8 cellular contexts compared by ENCODE assay signal in the genomic region with DNA sequence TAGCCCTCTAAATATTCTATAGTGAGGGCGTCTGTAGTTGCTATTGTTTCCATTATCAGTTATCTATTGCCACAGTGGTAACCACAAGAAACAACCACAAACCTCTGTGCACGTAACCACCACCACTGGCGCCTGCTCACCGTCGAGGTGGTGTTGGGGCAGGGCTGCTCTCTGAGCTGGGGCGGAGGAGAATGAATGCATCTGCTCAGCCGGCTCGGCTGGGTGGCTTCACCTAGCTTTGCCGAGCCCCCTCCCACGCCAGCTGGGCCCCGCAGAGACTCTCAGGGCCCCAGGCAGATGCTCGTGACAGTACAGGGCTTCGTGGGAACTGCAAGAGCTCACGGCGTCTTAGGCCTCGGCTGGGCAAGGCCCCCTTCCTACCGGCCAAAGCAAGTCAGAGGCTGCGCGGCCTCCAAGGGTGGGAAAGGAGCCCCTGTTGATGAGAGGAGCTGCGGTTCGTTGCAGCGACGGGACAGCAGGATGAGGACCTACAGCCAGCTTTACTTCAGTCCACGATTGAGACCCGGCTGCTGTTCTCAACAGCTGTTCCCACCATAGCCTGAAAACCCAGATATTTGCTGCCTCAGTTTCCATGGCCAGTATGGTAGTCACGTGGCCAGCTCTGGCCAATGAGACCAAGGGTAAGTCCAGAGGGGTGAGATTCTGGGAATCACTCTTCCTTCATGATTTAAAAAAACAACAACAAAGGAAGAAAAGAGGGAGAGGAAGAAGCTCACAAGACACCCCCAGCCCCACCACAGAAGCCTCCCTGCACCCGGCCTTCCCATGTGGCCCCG.
DNase-seq lines count a peak whose midpoint lies in the region; ATAC-seq and TF ChIP-seq lines count a peak whose summit lies in the region.

No MANE protein-coding gene starts in this region.

- no peak overlapping the region for H2AFZ ChIP-seq in osteoblast (ENCODE audit: low read length)

- no peak overlapping the region for H3K4me2 ChIP-seq in osteoblast (ENCODE audit: insufficient read depth, low read length)

- H3K27ac Mint-ChIP-seq in immature natural killer cell: peak overlapping the region in 1 of 6 donors; percentile 67

- H3K27me3 ChIP-seq in osteoblast (ENCODE audit: insufficient read depth, low read length) (no peaks in the 10 kb centered on the region), SJCRH30 (0 out of 2 replicates have a peak, but pooled peaks cover 4% of the 10 kb centered on the region)

- H3K36me3 ChIP-seq in osteoblast (ENCODE audit: insufficient read depth, low read length) (no peaks in the 10 kb centered on the region), SJCRH30 (no peaks in the 10 kb centered on the region)

- H3K27me3 Mint-ChIP-seq in immature natural killer cell (ENCODE audit: low read depth in 3 of 3): peaks cover 11 to 22% (median 14%) of the 10 kb centered on the region in 3 donors

- H3K27ac ChIP-seq in substantia nigra (ENCODE audit: low read depth, low read length, poor library complexity, severe bottlenecking) (no peak overlapping the region), osteoblast (ENCODE audit: low read depth, low read length) (no peak overlapping the region), SJCRH30 (no peak overlapping the region)

- ATAC-seq in GM19395 (IDR thresholded peaks at IDR 0.05; ENCODE audit: unreplicated experiment) (peak; percentile 97), HG03196 (IDR thresholded peaks at IDR 0.05; ENCODE audit: unreplicated experiment) (peak; percentile 98)

- H3K4me3 ChIP-seq in osteoblast (ENCODE audit: insufficient read depth, low read length): no peak overlapping the region
- H3K4me3 ChIP-seq in SJCRH30: no peak overlapping the region

- H4K20me1 ChIP-seq in osteoblast (ENCODE audit: insufficient read depth, low read length): no peaks in the 10 kb centered on the region

- H3K9me3 ChIP-seq in osteoblast (ENCODE audit: low read depth, low read length) (no peaks in the 10 kb centered on the region), SJCRH30 (replicated peaks) (no peaks in the 10 kb centered on the region)

- H3K4me1 ChIP-seq in osteoblast (ENCODE audit: insufficient read depth, low read length) (no peaks in the 10 kb centered on the region), SJCRH30 (0 out of 2 replicates have a peak, but pooled peaks cover 4% of the 10 kb centered on the region)

- no peaks in the 10 kb centered on the region for H3K36me3 Mint-ChIP-seq in immature natural killer cell

- TF ChIP-seq CTCF in osteoblast (IDR thresholded peaks at IDR 0.05; ENCODE audit: extremely low read depth, low read depth, low read length): no peak

- peak overlapping the region in 4 of 5 donors; percentile 17 to 42 (median 27) for H3K4me3 Mint-ChIP-seq in immature natural killer cell

- H3K4me1 Mint-ChIP-seq in immature natural killer cell: peaks cover 16 to 28% of the 10 kb centered on the region in 2 donors

- H3K79me2 ChIP-seq in osteoblast (ENCODE audit: insufficient read depth, low read length): no peaks in the 10 kb centered on the region

- peak; percentile 43 for DNase-seq in activated CD4-positive, alpha-beta T cell treated with anti-CD3 and anti-CD28 coated beads for 1 hour
- DNase-seq in immature natural killer cell (peak; percentile 50 to 61 (median 59)), substantia nigra (lab: John Stamatoyannopoulos, UW) (no peak), osteoblast (ENCODE audit: insufficient read length, low spot score, missing footprints) (no peak), SJCRH30 (no peak), NCI-H1417 (lab: John Stamatoyannopoulos, UW) (no peak)

- H3K9me3 Mint-ChIP-seq in immature natural killer cell: no peaks in the 10 kb centered on the region

Comparison
In these comparisons a context has a peak if more than half of its experiments do, and no peak if none do; other contexts are left out.
1. DNase-seq: peak in activated CD4-positive, alpha-beta T cell treated with anti-CD3 and anti-CD28 coated beads for 1 hour (single experiment) and immature natural killer cell (3 of 3); none in substantia nigra (0 of 49), osteoblast (single experiment), SJCRH30 (0 of 2) and NCI-H1417 (0 of 3).